In genomic region chr6:105402090-105402980, GRCh38 we compare ENCODE assay signal across 8 cellular contexts. TPM values are rescaled to one million over a fixed set of nuclear protein-coding genes. Genes with fewer than 3 reads are reported as not detected.
DNase-seq lines count a peak whose midpoint lies in the region; ATAC-seq and TF ChIP-seq lines count a peak whose summit lies in the region.

No MANE protein-coding gene starts in this region.

- DNase-seq in activated T-cell treated with anti-CD3 and anti-CD28 coated beads for 24 hours (ENCODE audit: low read depth) (peak; percentile 14), NCI-H1417 (lab: John Stamatoyannopoulos, UW) (peak in 2 of 3 experiments; percentile 35 to 78), fibroblast of gingiva (ENCODE audit: low read depth) (peak; percentile 59), iPS-NIHi7 (ENCODE audit: extremely low spot score) (no peak)
- no peak for DNase-seq in activated T-cell treated with anti-CD3 and anti-CD28 coated beads, Interleukin-2, amount 50 U/mL, for 1 hour
- DNase-seq in activated CD4-positive, alpha-beta memory T cell treated with anti-CD3 and anti-CD28 coated beads, Interleukin-2, amount 10 ng/mL, durations not matched to agents 7 days and 5 days, result peak; percentile 41

- CTCF ChIA-PET in activated CD4-positive, alpha-beta memory T cell treated with anti-CD3 and anti-CD28 coated beads, Interleukin-2, amount 10 ng/mL, durations not matched to agents 7 days and 5 days (lab: Charles Lee), result interaction anchor here (0.6 to 3.0 kb wide), 25 partner anchors 8 to 933 kb away, joined by 3 to 14 read pairs (median 4); no protein-coding TSS in a partner anchor

- no peak for TF ChIP-seq RAD21 in neural cell (conservative IDR thresholded peaks at IDR 0.05)

- peak overlapping the region; percentile 93 for H3K4me3 ChIP-seq in neural cell (ENCODE audit: low read length)

- peak; percentile 7 for ATAC-seq in HG02763 (IDR thresholded peaks at IDR 0.05; ENCODE audit: unreplicated experiment)

- H3F3A ChIP-seq in neural cell (ENCODE audit: insufficient read depth, low read length, poor library complexity, severe bottlenecking), result no peaks in the 10 kb centered on the region

- peak overlapping the region; percentile 84 for H3K9ac ChIP-seq in neural cell (ENCODE audit: low read length)

- H3K36me3 ChIP-seq in neural cell (ENCODE audit: insufficient read depth, low read length), result no peaks in the 10 kb centered on the region

- no peak for TF ChIP-seq CTCF in neural cell (IDR thresholded peaks at IDR 0.05; ENCODE audit: poor library complexity, severe bottlenecking)

- H3K27ac Mint-ChIP-seq in activated CD4-positive, alpha-beta memory T cell treated with anti-CD3 and anti-CD28 coated beads, Interleukin-2, amount 10 ng/mL, durations not matched to agents 7 days and 5 days, result peak overlapping the region; percentile 75

- H2AFZ ChIP-seq in neural cell (ENCODE audit: low read depth, low read length), result peak overlapping the region; percentile 86

- H3K36me3 Mint-ChIP-seq in activated CD4-positive, alpha-beta memory T cell treated with anti-CD3 and anti-CD28 coated beads, Interleukin-2, amount 10 ng/mL, durations not matched to agents 7 days and 5 days (ENCODE audit: low read depth), result peaks cover 2% of the 10 kb centered on the region

- no peaks in the 10 kb centered on the region for H3K9me3 ChIP-seq in neural cell (ENCODE audit: low read length)

- POLR2A ChIA-PET in activated CD4-positive, alpha-beta memory T cell treated with anti-CD3 and anti-CD28 coated beads, Interleukin-2, amount 10 ng/mL, durations not matched to agents 7 days and 5 days (lab: Charles Lee), result interaction anchor here (0.9 to 1.6 kb wide), 5 partner anchors 12 to 923 kb away, joined by 3 to 8 read pairs (median 3); partner anchors contain the start of gene ATG5

- H3K4me1 Mint-ChIP-seq in activated CD4-positive, alpha-beta memory T cell treated with anti-CD3 and anti-CD28 coated beads, Interleukin-2, amount 10 ng/mL, durations not matched to agents 7 days and 5 days, result peaks cover 59% of the 10 kb centered on the region

- H3K4me2 ChIP-seq in neural cell (ENCODE audit: low read length), result peak overlapping the region; percentile 91

- no peaks in the 10 kb centered on the region for H4K20me1 ChIP-seq in neural cell (ENCODE audit: insufficient read depth)

- no peaks in the 10 kb centered on the region for H3K9me3 Mint-ChIP-seq in activated CD4-positive, alpha-beta memory T cell treated with anti-CD3 and anti-CD28 coated beads, Interleukin-2, amount 10 ng/mL, durations not matched to agents 7 days and 5 days

- H3K4me3 Mint-ChIP-seq in activated CD4-positive, alpha-beta memory T cell treated with anti-CD3 and anti-CD28 coated beads, Interleukin-2, amount 10 ng/mL, durations not matched to agents 7 days and 5 days, result peak overlapping the region; percentile 92

- H3K9me2 ChIP-seq in neural cell (ENCODE audit: insufficient read depth, low read length), result no peaks in the 10 kb centered on the region

- no peak for TF ChIP-seq EP300 in neural cell (conservative IDR thresholded peaks at IDR 0.05; ENCODE audit: poor library complexity, severe bottlenecking)

- peaks cover 25% of the 10 kb centered on the region for H3K79me2 ChIP-seq in neural cell (replicated peaks; ENCODE audit: insufficient read depth, low read length)

- H3K27me3 ChIP-seq in neural cell (ENCODE audit: insufficient read depth, low read depth, low read length), result peaks cover 9% of the 10 kb centered on the region

- H3K27me3 Mint-ChIP-seq in activated CD4-positive, alpha-beta memory T cell treated with anti-CD3 and anti-CD28 coated beads, Interleukin-2, amount 10 ng/mL, durations not matched to agents 7 days and 5 days, result peaks cover 10% of the 10 kb centered on the region

- H3K27ac ChIP-seq in neural cell (ENCODE audit: low read length), result peak overlapping the region; percentile 13

TF ChIP-seq in neural cell, 6 proteins besides CTCF, POLR2A, EP300 and RAD21:
- TF ChIP-seq REST (IDR thresholded peaks at IDR 0.05; ENCODE audit: borderline replicate concordance), result peak; percentile 11
- TF ChIP-seq MXI1 (conservative IDR thresholded peaks at IDR 0.05; ENCODE audit: poor library complexity, severe bottlenecking), result no peak

RNA-seq across cellular contexts. Expression of gene PREP, which starts 0.5 kb away (rescaled TPM):
- 10 to 100 TPM; 43.7 to 44.3 TPM for total RNA-seq in activated CD4-positive, alpha-beta memory T cell treated with anti-CD3 and anti-CD28 coated beads, Interleukin-2, amount 10 ng/mL, durations not matched to agents 7 days and 5 days
- polyA plus RNA-seq in neural cell, result 24.5 and 28.9 TPM in 2 replicates
- polyA minus RNA-seq in neural cell, result 36.8 and 40.1 TPM in 2 replicates

Comparison
In these comparisons a context has a peak if more than half of its experiments do, and no peak if none do; other contexts are left out.
1. DNase-seq: peak in activated T-cell treated with anti-CD3 and anti-CD28 coated beads for 24 hours (single experiment), NCI-H1417 (2 of 3), activated CD4-positive, alpha-beta memory T cell treated with anti-CD3 and anti-CD28 coated beads, Interleukin-2, amount 10 ng/mL, durations not matched to agents 7 days and 5 days (single experiment) and fibroblast of gingiva (single experiment); none in activated T-cell treated with anti-CD3 and anti-CD28 coated beads, Interleukin-2, amount 50 U/mL, for 1 hour (single experiment) and iPS-NIHi7 (single experiment).